In the genomic region with DNA sequence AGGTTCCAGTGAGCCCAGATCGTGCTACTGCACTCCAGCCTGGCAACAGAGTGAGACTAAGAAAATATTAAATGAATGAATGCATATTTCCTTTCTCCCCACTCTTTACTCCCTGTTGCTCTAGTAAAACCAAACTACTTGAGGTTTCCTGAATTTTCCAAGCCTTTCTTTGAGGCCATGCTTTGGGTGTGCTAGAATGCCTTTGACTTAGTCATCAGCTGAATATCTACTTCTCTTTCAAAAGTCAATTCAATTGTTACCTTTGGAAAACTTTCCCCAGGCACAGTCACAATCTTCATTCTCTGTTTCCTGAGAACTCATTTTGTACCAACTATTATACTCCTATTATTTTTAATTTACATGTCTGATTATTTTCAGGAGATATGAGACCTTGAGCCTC, we compare ENCODE assay signal across 21 cellular contexts. TPM values are rescaled to one million over a fixed set of nuclear protein-coding genes. Genes with fewer than 3 reads are reported as not detected.
DNase-seq lines count a peak whose midpoint lies in the region; ATAC-seq lines count a peak whose summit lies in the region.
"Had no signal": no experiment of that assay in that cellular context is flagged by ENCODE, and none has a peak within 500 bp of the region (broad histone marks: within the 10 kb centered on the region; RNA-seq: fewer than 3 reads in every experiment).

No MANE protein-coding gene starts in this region.

- peaks cover 49 to 76% of the 10 kb centered on the region in 2 donors for H3K4me1 Mint-ChIP-seq in immature natural killer cell
- H3K4me1 Mint-ChIP-seq: neural progenitor cell had no signal

- in situ Hi-C loops in GM23248 (cut with MboI): no loop called here

- H3K27me3 Mint-ChIP-seq in immature natural killer cell (ENCODE audit: low read depth in 3 of 3): peaks cover 0 to 2% (median under 1%) of the 10 kb centered on the region in 3 donors

- no peaks in the 10 kb centered on the region for H3K9me2 ChIP-seq in GM23248 (ENCODE audit: insufficient read depth)

- peaks cover 16% of the 10 kb centered on the region for H3K4me1 ChIP-seq in GM23248 (ENCODE audit: insufficient read depth)
- peaks cover 11% of the 10 kb centered on the region for H3K4me1 ChIP-seq in adipocyte (ENCODE audit: control insufficient read depth, insufficient read depth, low read length)
- H3K4me1 ChIP-seq: left ventricle myocardium inferior, neural progenitor cell, upper lobe of right lung had no signal

- no peaks in the 10 kb centered on the region for H3K36me3 ChIP-seq in GM23248 (ENCODE audit: low read depth)
- H3K36me3 ChIP-seq in adipocyte (ENCODE audit: control insufficient read depth, insufficient read depth, low read length, severe bottlenecking): no peaks in the 10 kb centered on the region
- H3K36me3 ChIP-seq: left ventricle myocardium inferior, neural progenitor cell, upper lobe of right lung had no signal

- H3K27me3 ChIP-seq in GM23248 (replicated peaks; ENCODE audit: insufficient read depth) (no peaks in the 10 kb centered on the region), adipocyte (replicated peaks; ENCODE audit: control insufficient read depth, insufficient read depth, low read length) (no peaks in the 10 kb centered on the region)
- H3K27me3 ChIP-seq: neural progenitor cell, upper lobe of right lung had no signal

- H2AFZ ChIP-seq in GM23248: no peak overlapping the region
- H2AFZ ChIP-seq: neural progenitor cell had no signal

- peaks cover 13% of the 10 kb centered on the region for H3F3A ChIP-seq in GM23248 (ENCODE audit: insufficient read depth)

- peak overlapping the region; percentile 48 for H3K4me2 ChIP-seq in GM23248 (ENCODE audit: unreplicated experiment)
- H3K4me2 ChIP-seq: neural progenitor cell had no signal

- H3K27ac ChIP-seq in GM23248: peak overlapping the region; percentile 49
- H3K27ac ChIP-seq: left ventricle myocardium inferior, neural progenitor cell, psoas muscle, skin epidermis, upper lobe of right lung had no signal

- H3K9me3 Mint-ChIP-seq in immature natural killer cell: no peaks in the 10 kb centered on the region
- H3K9me3 Mint-ChIP-seq: H9, neural progenitor cell had no signal

- H3K36me3 Mint-ChIP-seq in immature natural killer cell: peaks cover 0 to 8% (median 3%) of the 10 kb centered on the region in 3 donors
- H3K36me3 Mint-ChIP-seq: neural progenitor cell had no signal

- H4K20me1 ChIP-seq in GM23248 (ENCODE audit: insufficient read depth): no peaks in the 10 kb centered on the region

- 88 to 100% methylated on average over 1 of the region's 1 CpG for WGBS in GM23248 (ENCODE audit: low coverage in 1 of 2, low lambda C conversion rate in 2 of 2, missing lambda C conversion rate in 2 of 2), 2 experiments

- DNase-seq in AG20443 (ENCODE audit: low spot score): peak; percentile 14
- peak; percentile 39 for DNase-seq in GM23248
- peak; percentile 10 for DNase-seq in adipocyte (ENCODE audit: low read depth)
- DNase-seq in immature natural killer cell: no peak
- DNase-seq in NCI-H187 (lab: John Stamatoyannopoulos, UW): no peak
- DNase-seq in left lobe of liver (ENCODE audit: low spot score): no peak
- DNase-seq in kidney glomerular epithelial cell (lab: John Stamatoyannopoulos, UW): no peak
- DNase-seq: activated effector memory CD4-positive, alpha-beta T cell treated with Interleukin-2 at 50 U/mL for 16 hours; DMS79 treated with DMSO at 0.1 percent for 48 hours; effector CD8-positive, alpha-beta T cell; glutamatergic neuron; H9; left ventricle myocardium inferior; NCI-H1105; NCI-H510A treated with DMSO at 0.1 percent for 48 hours; psoas muscle; T1000; upper lobe of right lung had no signal

- no peaks in the 10 kb centered on the region for H3K9me3 ChIP-seq in GM23248 (ENCODE audit: low read depth)
- H3K9me3 ChIP-seq in adipocyte (ENCODE audit: control insufficient read depth, low read length): no peaks in the 10 kb centered on the region
- H3K9me3 ChIP-seq: left ventricle myocardium inferior, psoas muscle, upper lobe of right lung had no signal

- H3K4me3 Mint-ChIP-seq in immature natural killer cell: peak overlapping the region in 1 of 5 donors; percentile 70
- H3K4me3 Mint-ChIP-seq: H9, neural progenitor cell had no signal

- H3K4me3 ChIP-seq in GM23248: no peak overlapping the region
- no peak overlapping the region for H3K4me3 ChIP-seq in adipocyte (ENCODE audit: low read length)
- H3K4me3 ChIP-seq: left ventricle myocardium inferior, neural progenitor cell, psoas muscle, skin epidermis, upper lobe of right lung had no signal

- ATAC-seq in HG02588 (IDR thresholded peaks at IDR 0.05; ENCODE audit: unreplicated experiment): no peak
- ATAC-seq in left lobe of liver: no peak
- ATAC-seq: upper lobe of right lung had no signal

- H3K9ac ChIP-seq in GM23248 (no peak overlapping the region), adipocyte (ENCODE audit: low read length) (no peak overlapping the region)
- H3K9ac ChIP-seq: neural progenitor cell had no signal

- H3K79me2 ChIP-seq in GM23248 (ENCODE audit: insufficient read depth): no peaks in the 10 kb centered on the region

- H3K27ac Mint-ChIP-seq in immature natural killer cell: peak overlapping the region in 5 of 6 donors; percentile 42 to 90 (median 83)
- H3K27ac Mint-ChIP-seq: H9, neural progenitor cell had no signal

RNA-seq across cellular contexts. Expression of gene CEP85L, which starts 27.5 kb away (rescaled TPM):
- total RNA-seq in GM23248 (2014; rRNA removed; shearing (Covaris generic)): 13.0 and 19.9 TPM in 2 replicates
- polyA plus RNA-seq in GM23248 (2016; fragmentation: Nextera tagmentation; extraction: Ambion mirVana): 11.7 and 12.4 TPM in 2 replicates
- 10 to 100 TPM; 20.1 to 23.5 (median 21.5) TPM for polyA plus RNA-seq in immature natural killer cell
- total RNA-seq in left lobe of liver: 3.0 TPM

Comparison
In these comparisons a context has a peak if more than half of its experiments do, and no peak if none do; other contexts are left out.
1. DNase-seq: peak in AG20443 (single experiment), GM23248 (single experiment) and adipocyte (single experiment); none in immature natural killer cell (0 of 3), NCI-H187 (0 of 2), left lobe of liver (single experiment) and kidney glomerular epithelial cell (single experiment).